Comparison of ENCODE assay signal across 23 cellular contexts in the genomic region with DNA sequence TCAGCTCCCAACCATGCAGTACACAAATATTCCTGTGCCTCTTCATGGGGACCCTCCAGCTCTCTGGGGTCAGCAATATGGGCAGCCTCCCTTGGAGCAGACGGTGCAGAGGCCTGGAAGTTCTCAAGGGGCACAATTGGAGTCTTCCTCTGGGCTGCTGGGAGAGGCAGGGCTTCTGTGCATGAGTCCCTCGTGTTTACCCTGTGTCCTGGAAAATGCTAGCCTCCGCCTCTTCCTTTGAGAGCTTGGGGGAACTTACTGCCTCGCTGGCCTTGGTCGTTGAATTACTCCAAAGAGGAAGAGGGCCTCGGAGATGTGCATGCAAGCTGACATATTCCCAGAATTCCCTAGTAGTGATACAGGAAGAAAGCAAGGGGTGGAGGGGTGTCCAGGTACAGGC.
DNase-seq lines count a peak whose midpoint lies in the region; ATAC-seq, FAIRE-seq and TF ChIP-seq lines count a peak whose summit lies in the region.
"Had no signal": no experiment of that assay in that cellular context is flagged by ENCODE, and none has a peak within 500 bp of the region (broad histone marks: within the 10 kb centered on the region; RNA-seq: fewer than 3 reads in every experiment).

No MANE protein-coding gene starts in this region.

- no peak for TF ChIP-seq CTCF in GM23338 (conservative IDR thresholded peaks at IDR 0.05; ENCODE audit: low read depth in 2 of 2)
- TF ChIP-seq CTCF in MM.1S (IDR thresholded peaks at IDR 0.05; ENCODE audit: low read length) = no peak
- no peak for TF ChIP-seq CTCF in H1 (IDR thresholded peaks at IDR 0.05; ENCODE audit: control extremely low read depth in 1 of 3, insufficient read depth in 1 of 3, low read depth in 1 of 3, low read length in 3 of 3)
- TF ChIP-seq CTCF in osteocyte (IDR thresholded peaks at IDR 0.05) = no peak

- no peaks in the 10 kb centered on the region for H3K36me3 ChIP-seq in GM23338 (ENCODE audit: insufficient read depth)
- H3K36me3 ChIP-seq in MM.1S (replicated peaks; ENCODE audit: insufficient read depth, low read length) = no peaks in the 10 kb centered on the region
- H3K36me3 ChIP-seq in H1 (ENCODE audit: control insufficient read depth in 2 of 4, insufficient read depth in 4 of 4, low read length in 3 of 4) = no peaks in the 10 kb centered on the region
- H3K36me3 ChIP-seq: Peyer's patch had no signal

- peaks cover 3% of the 10 kb centered on the region; the same call in 1 of the 2 replicates for H3K9me2 ChIP-seq in GM23338 (ENCODE audit: insufficient read depth)
- H3K9me2 ChIP-seq in MM.1S (replicated peaks; ENCODE audit: insufficient read depth, low read length) = no peaks in the 10 kb centered on the region

- H3K4me3 Mint-ChIP-seq in GM23338 (no peak overlapping the region), osteocyte (ENCODE audit: unreplicated experiment) (no peak overlapping the region)
- H3K4me3 Mint-ChIP-seq: B cell; CD8-positive, alpha-beta T cell had no signal

- FAIRE-seq in H1 (lab: Jason Lieb, UNC) = no peak
- FAIRE-seq: A549, GM12878, H54, K562 had no signal

- WGBS in H1 (ENCODE audit: extremely low coverage in 1 of 2, insufficient coverage in 1 of 2, insufficient read length in 1 of 2, insufficient replicate concordance in 2 of 2, low coverage in 1 of 2, low lambda C conversion rate in 2 of 2, missing lambda C conversion rate in 1 of 2), 2 experiments = 75% methylated on average over 6 of the region's 6 CpGs; no CpG with 5 or more reads in 1 of the 2 experiments

- H4K20me1 ChIP-seq in GM23338 (replicated peaks; ENCODE audit: insufficient read depth) (no peaks in the 10 kb centered on the region), MM.1S (ENCODE audit: insufficient read depth, low read length) (no peaks in the 10 kb centered on the region), H1 (replicated peaks in 1 of 2; ENCODE audit: control insufficient read depth in 1 of 2, insufficient read depth in 2 of 2, low read length in 2 of 2) (peaks cover 0 to 2% of the 10 kb centered on the region in 2 experiments)

- H3F3A ChIP-seq in GM23338 (replicated peaks; ENCODE audit: low read depth) (no peaks in the 10 kb centered on the region), MM.1S (ENCODE audit: insufficient read depth, low read length) (no peaks in the 10 kb centered on the region)

- H3K27ac Mint-ChIP-seq in GM23338 (no peak overlapping the region), osteocyte (ENCODE audit: unreplicated experiment) (no peak overlapping the region)
- H3K27ac Mint-ChIP-seq: B cell; CD8-positive, alpha-beta T cell had no signal

- no peak overlapping the region for H3K4ac ChIP-seq in H1 (replicated peaks; ENCODE audit: insufficient read length, low read depth, low read length)

- no peak overlapping the region for H2BK15ac ChIP-seq in H1 (ENCODE audit: low read length)

- H3K9me3 ChIP-seq in MM.1S (replicated peaks; ENCODE audit: insufficient read depth, low read length) = no peaks in the 10 kb centered on the region
- no peaks in the 10 kb centered on the region for H3K9me3 ChIP-seq in H1 (ENCODE audit: insufficient read depth in 2 of 2, low read depth in 1 of 2, low read length in 1 of 2)
- H3K9me3 ChIP-seq: A549, Caco-2, Peyer's patch had no signal

- no peak overlapping the region for H4K5ac ChIP-seq in H1 (ENCODE audit: insufficient read length, low read depth, low read length)

- TF ChIP-seq POLR2A in H1 (IDR thresholded peaks at IDR 0.05; ENCODE audit: control extremely low read depth in 1 of 2, low read depth in 2 of 2, low read length in 2 of 2) = no peak

- no peak overlapping the region for H3K27ac ChIP-seq in GM23338 (ENCODE audit: low read depth)
- H3K27ac ChIP-seq in MM.1S (ENCODE audit: low read length) = no peak overlapping the region
- no peak overlapping the region for H3K27ac ChIP-seq in H1 (ENCODE audit: low read depth, low read length)
- H3K27ac ChIP-seq: A549, Peyer's patch, SK-N-MC had no signal

- H3K4me1 Mint-ChIP-seq in GM23338 = no peaks in the 10 kb centered on the region
- no peaks in the 10 kb centered on the region for H3K4me1 Mint-ChIP-seq in osteocyte (ENCODE audit: unreplicated experiment)
- H3K4me1 Mint-ChIP-seq: B cell had no signal

- no peak overlapping the region for H4K91ac ChIP-seq in H1 (replicated peaks; ENCODE audit: insufficient read length, low read length)

- peak overlapping the region; percentile 53 for H4K8ac ChIP-seq in H1 (ENCODE audit: extremely low read depth, insufficient read depth, low read length)

- no peak overlapping the region for H2BK12ac ChIP-seq in H1 (ENCODE audit: low read depth, low read length)

- DNase-seq in GM23338 (ENCODE audit: low spot score) (no peak), MM.1S (no peak), H1 (ENCODE audit: low read depth in 1 of 2, low spot score in 2 of 2) (no peak), osteocyte (ENCODE audit: extremely low spot score, unreplicated experiment) (peak; percentile 62), retina (no peak), Ammon's horn (ENCODE audit: low spot score) (no peak)
- no peak for DNase-seq in activated CD4-positive, alpha-beta T cell treated with anti-CD3 and anti-CD28 coated beads for 4 hours
- DNase-seq: Caco-2; CD8-positive, alpha-beta T cell; GDM1; Kasumi-1; NCI-H2029; NCI-H446; NCI-H524 treated with DMSO at 0.1 percent for 48 hours; NCI-H774; Peyer's patch; SIG-M5 had no signal

- TF ChIP-seq EP300 in H1 (IDR thresholded peaks at IDR 0.05; ENCODE audit: borderline replicate concordance in 1 of 2, low read depth in 2 of 2, low read length in 2 of 2) = no peak

- H2BK5ac ChIP-seq in H1 (ENCODE audit: low read depth, low read length) = no peak overlapping the region

- no peak for ATAC-seq in GM23338
- ATAC-seq: CD8-positive, alpha-beta T cell; GM12878 had no signal

- no peak overlapping the region for H3K23ac ChIP-seq in H1 (ENCODE audit: insufficient read length)

- no peak overlapping the region for H2BK120ac ChIP-seq in H1 (replicated peaks; ENCODE audit: low read depth, low read length)

- TF ChIP-seq RAD21 in H1 (IDR thresholded peaks at IDR 0.05 in 1 of 2, conservative IDR thresholded peaks at IDR 0.05 in 1 of 2; ENCODE audit: low read depth in 2 of 2, low read length in 2 of 2) = no peak

- no peak overlapping the region for H2BK20ac ChIP-seq in H1 (ENCODE audit: low read length)

- H3K18ac ChIP-seq in H1 (ENCODE audit: extremely low read depth, low read length) = no peak overlapping the region

- CTCF ChIA-PET in H1 (lab: Charles Lee; ENCODE audit: partially characterized antibody) = interaction anchor here (1.0 to 2.0 kb wide), 4 partner anchors 8 to 52 kb away, joined by 3 to 5 read pairs (median 4); no protein-coding TSS in a partner anchor

- H3K4me3 ChIP-seq in GM23338 (no peak overlapping the region), MM.1S (ENCODE audit: low read length) (peak overlapping the region; percentile 8), H1 (ENCODE audit: extremely low read depth in 1 of 4, insufficient read depth in 2 of 4, low read depth in 3 of 4, low read length in 4 of 4) (no peak overlapping the region)
- H3K4me3 ChIP-seq: A549, GM12878, K562, Peyer's patch, SK-N-MC had no signal

- no peaks in the 10 kb centered on the region for H3K79me2 ChIP-seq in GM23338 (replicated peaks; ENCODE audit: insufficient read depth)
- H3K79me2 ChIP-seq in MM.1S (ENCODE audit: low read length) = no peaks in the 10 kb centered on the region
- no peaks in the 10 kb centered on the region for H3K79me2 ChIP-seq in H1 (ENCODE audit: control insufficient read depth in 1 of 2, insufficient read depth in 2 of 2, low read length in 2 of 2)

- no peaks in the 10 kb centered on the region for H3K4me1 ChIP-seq in GM23338 (ENCODE audit: insufficient read depth)
- H3K4me1 ChIP-seq in MM.1S (ENCODE audit: low read length) = no peaks in the 10 kb centered on the region
- H3K4me1 ChIP-seq in H1 (replicated peaks in 1 of 4; ENCODE audit: control insufficient read depth in 3 of 4, insufficient read depth in 4 of 4, low read length in 3 of 4) = no peaks in the 10 kb centered on the region; a peak in 1 of 7 replicates
- H3K4me1 ChIP-seq: A549, Caco-2, Peyer's patch had no signal

- no peak overlapping the region for H2AK5ac ChIP-seq in H1 (ENCODE audit: low read depth, low read length)

- no peaks in the 10 kb centered on the region for H3K27me3 ChIP-seq in GM23338 (ENCODE audit: insufficient read depth)
- no peaks in the 10 kb centered on the region for H3K27me3 ChIP-seq in MM.1S (replicated peaks; ENCODE audit: insufficient read depth, low read length)
- no peaks in the 10 kb centered on the region for H3K27me3 ChIP-seq in H1 (replicated peaks in 1 of 4; ENCODE audit: control insufficient read depth in 3 of 4, extremely low read depth in 1 of 4, insufficient read depth in 3 of 4, low read length in 3 of 4)
- H3K27me3 ChIP-seq: Peyer's patch had no signal

- no peak overlapping the region for H3K14ac ChIP-seq in H1 (ENCODE audit: insufficient read length)

- no peaks in the 10 kb centered on the region; the same call in 1 of the 2 replicates for H3K23me2 ChIP-seq in H1 (ENCODE audit: low read depth, low read length)

- H3K4me2 ChIP-seq in GM23338 = no peak overlapping the region
- H3K4me2 ChIP-seq in MM.1S (ENCODE audit: low read depth, low read length) = peak overlapping the region; percentile 22
- H3K4me2 ChIP-seq in H1 (ENCODE audit: insufficient read depth in 1 of 2, low read depth in 2 of 2, low read length in 2 of 2) = no peak overlapping the region
- H3K4me2 ChIP-seq: A549 had no signal

- POLR2A ChIA-PET in H1 (lab: Charles Lee; ENCODE audit: partially characterized antibody) = no interaction called here

- no peaks in the 10 kb centered on the region for H3K27me3 Mint-ChIP-seq in GM23338 (ENCODE audit: insufficient read depth, low read depth, poor library complexity)
- H3K27me3 Mint-ChIP-seq in osteocyte (ENCODE audit: unreplicated experiment) = no peaks in the 10 kb centered on the region
- H3K27me3 Mint-ChIP-seq: B cell had no signal

- no peak overlapping the region for H3K56ac ChIP-seq in H1 (replicated peaks; ENCODE audit: insufficient read length, low read depth, low read length)

- no peaks in the 10 kb centered on the region for H3K79me1 ChIP-seq in H1 (ENCODE audit: low read depth, low read length)

- H3K9me3 Mint-ChIP-seq in GM23338 (no peaks in the 10 kb centered on the region), osteocyte (ENCODE audit: unreplicated experiment) (no peaks in the 10 kb centered on the region)

- peak overlapping the region; percentile 23; the same call in 1 of the 2 replicates for H2AFZ ChIP-seq in GM23338
- peak overlapping the region; percentile 59 for H2AFZ ChIP-seq in MM.1S (ENCODE audit: low read length)
- H2AFZ ChIP-seq in H1 (ENCODE audit: low read length) = 0 out of 2 replicates have a peak overlapping the region, but pooled peaks have one; percentile 55

- H3K36me3 Mint-ChIP-seq in GM23338 (ENCODE audit: low read depth) (no peaks in the 10 kb centered on the region), osteocyte (ENCODE audit: unreplicated experiment) (no peaks in the 10 kb centered on the region)
- H3K36me3 Mint-ChIP-seq: CD8-positive, alpha-beta T cell had no signal

- no peak overlapping the region for H3K9ac ChIP-seq in MM.1S (ENCODE audit: low read length)
- H3K9ac ChIP-seq in H1 (replicated peaks in 1 of 4; ENCODE audit: extremely low read depth in 1 of 4, low read depth in 3 of 4, low read length in 3 of 4) = no peak overlapping the region

TF ChIP-seq in H1, 55 proteins besides CTCF, POLR2A, EP300 and RAD21 (continues in another document):
- TF ChIP-seq SUZ12 (IDR thresholded peaks at IDR 0.05; ENCODE audit: low read length) = no peak
- TF ChIP-seq CBX5 (IDR thresholded peaks at IDR 0.05; ENCODE audit: low read depth, low read length) = no peak
- TF ChIP-seq SIRT6 (IDR thresholded peaks at IDR 0.05; ENCODE audit: low read length) = no peak
